ENCODE assay signal across 24 cellular contexts in genomic region chr7:135644154-135644553, GRCh38. TPM values are rescaled to one million over a fixed set of nuclear protein-coding genes. Genes with fewer than 3 reads are reported as not detected.
DNase-seq lines count a peak whose midpoint lies in the region; ATAC-seq and TF ChIP-seq lines count a peak whose summit lies in the region.
"Had no signal": no experiment of that assay in that cellular context is flagged by ENCODE, and none has a peak within 500 bp of the region (broad histone marks: within the 10 kb centered on the region; RNA-seq: fewer than 3 reads in every experiment).

No MANE protein-coding gene starts in this region.

- H3K27ac Mint-ChIP-seq in activated T-cell treated with anti-CD3 and anti-CD28 coated beads, Interleukin-2, amount 50 U/mL, for 24 hours, result peak overlapping the region; percentile 62
- H3K27ac Mint-ChIP-seq in activated B cell treated with CpG ODN at 0.5 μM for 24 hours, result peak overlapping the region; percentile 14
- H3K27ac Mint-ChIP-seq in stimulated activated naive B cell treated with anti-CD40 and anti-IgM and Interleukin-4, amounts not matched to agents 10 μg/mL and 1 μg/mL and 100 μg/mL, for 72 hours, result peak overlapping the region; percentile 17
- H3K27ac Mint-ChIP-seq in HFFc6, result no peak overlapping the region; the same call in 1 of the 2 replicates
- H3K27ac Mint-ChIP-seq: naive B cell; stimulated activated effector memory CD8-positive, alpha-beta T cell treated with anti-CD3 and anti-CD28 coated beads, Interleukin-12 subunit alpha, Interleukin-12 subunit beta, amount 100 ng/mL, for 72 hours; T-helper 17 cell had no signal

- peaks cover 93% of the 10 kb centered on the region for H3K36me3 Mint-ChIP-seq in activated T-cell treated with anti-CD3 and anti-CD28 coated beads, Interleukin-2, amount 50 U/mL, for 24 hours (ENCODE audit: low read depth)
- H3K36me3 Mint-ChIP-seq in activated B cell treated with CpG ODN at 0.5 μM for 24 hours (ENCODE audit: low read depth) (peaks cover 78% of the 10 kb centered on the region), HFFc6 (ENCODE audit: low read depth) (peaks cover 13% of the 10 kb centered on the region)
- H3K36me3 Mint-ChIP-seq in stimulated activated naive B cell treated with anti-CD40 and anti-IgM and Interleukin-4, amounts not matched to agents 10 μg/mL and 1 μg/mL and 100 μg/mL, for 72 hours, result peaks cover 27 to 48% of the 10 kb centered on the region in 2 donors

- POLR2A ChIA-PET in activated B cell treated with CpG ODN at 0.5 μM for 24 hours (lab: Charles Lee), result interaction anchor here (1.6 kb wide), 1 partner anchor 18 kb away, joined by 3 read pairs; the partner anchor contains the start of gene STMP1

- H3K4me1 Mint-ChIP-seq in activated T-cell treated with anti-CD3 and anti-CD28 coated beads, Interleukin-2, amount 50 U/mL, for 24 hours (ENCODE audit: low read depth), result no peaks in the 10 kb centered on the region
- H3K4me1 Mint-ChIP-seq in activated B cell treated with CpG ODN at 0.5 μM for 24 hours (no peaks in the 10 kb centered on the region), HFFc6 (ENCODE audit: low read depth) (no peaks in the 10 kb centered on the region)
- no peaks in the 10 kb centered on the region for H3K4me1 Mint-ChIP-seq in stimulated activated naive B cell treated with anti-CD40 and anti-IgM and Interleukin-4, amounts not matched to agents 10 μg/mL and 1 μg/mL and 100 μg/mL, for 72 hours
- H3K4me1 Mint-ChIP-seq: stimulated activated effector memory CD8-positive, alpha-beta T cell treated with anti-CD3 and anti-CD28 coated beads, Interleukin-12 subunit alpha, Interleukin-12 subunit beta, amount 100 ng/mL, for 72 hours had no signal

- H3K4me3 Mint-ChIP-seq in activated T-cell treated with anti-CD3 and anti-CD28 coated beads, Interleukin-2, amount 50 U/mL, for 24 hours, result no peak overlapping the region
- H3K4me3 Mint-ChIP-seq in activated B cell treated with CpG ODN at 0.5 μM for 24 hours (no peak overlapping the region), HFFc6 (no peak overlapping the region)
- H3K4me3 Mint-ChIP-seq in stimulated activated naive B cell treated with anti-CD40 and anti-IgM and Interleukin-4, amounts not matched to agents 10 μg/mL and 1 μg/mL and 100 μg/mL, for 72 hours, result no peak overlapping the region
- H3K4me3 Mint-ChIP-seq: naive B cell; stimulated activated effector memory CD8-positive, alpha-beta T cell treated with anti-CD3 and anti-CD28 coated beads, Interleukin-12 subunit alpha, Interleukin-12 subunit beta, amount 100 ng/mL, for 72 hours; T-helper 17 cell had no signal

- TF ChIP-seq CTCF in activated B cell treated with CpG ODN at 0.5 μM for 24 hours (IDR thresholded peaks at IDR 0.05) (no peak), HFFc6 (IDR thresholded peaks at IDR 0.05) (no peak)

- H3K9me3 Mint-ChIP-seq in activated T-cell treated with anti-CD3 and anti-CD28 coated beads, Interleukin-2, amount 50 U/mL, for 24 hours, result no peaks in the 10 kb centered on the region
- H3K9me3 Mint-ChIP-seq in activated B cell treated with CpG ODN at 0.5 μM for 24 hours (no peaks in the 10 kb centered on the region), HFFc6 (no peaks in the 10 kb centered on the region)
- H3K9me3 Mint-ChIP-seq in stimulated activated naive B cell treated with anti-CD40 and anti-IgM and Interleukin-4, amounts not matched to agents 10 μg/mL and 1 μg/mL and 100 μg/mL, for 72 hours, result no peaks in the 10 kb centered on the region
- H3K9me3 Mint-ChIP-seq: activated naive CD4-positive, alpha-beta T cell treated with anti-CD3 and anti-CD28 coated beads, Interleukin-2, amount 50 U/mL, for 72 hours; stimulated activated effector memory CD8-positive, alpha-beta T cell treated with anti-CD3 and anti-CD28 coated beads, Interleukin-12 subunit alpha, Interleukin-12 subunit beta, amount 100 ng/mL, for 72 hours had no signal

- ATAC-seq in activated B cell treated with CpG ODN at 0.5 μM for 24 hours (ENCODE audit: low read depth) (no peak), esophagus mucosa (peak; percentile 43)
- ATAC-seq in stimulated activated naive B cell treated with anti-CD40 and anti-IgM and Interleukin-4, amounts not matched to agents 10 μg/mL and 1 μg/mL and 100 μg/mL, for 72 hours (replicated peaks), result no peak
- ATAC-seq: activated naive CD4-positive, alpha-beta T cell treated with anti-CD3 and anti-CD28 coated beads, Interleukin-2, amount 50 U/mL, for 72 hours; left lung; stimulated activated effector memory CD8-positive, alpha-beta T cell treated with anti-CD3 and anti-CD28 coated beads, Interleukin-12 subunit alpha, Interleukin-12 subunit beta, amount 100 ng/mL, for 72 hours; T-helper 17 cell had no signal

- CTCF ChIA-PET in activated B cell treated with CpG ODN at 0.5 μM for 24 hours (lab: Charles Lee), result interaction anchor here (1.3 to 6.1 kb wide), 6 partner anchors 18 to 369 kb away, joined by 3 to 81 read pairs (median 8); partner anchors contain the start of gene STMP1

- DNase-seq in activated T-cell treated with anti-CD3 and anti-CD28 coated beads, Interleukin-2, amount 50 U/mL, for 24 hours, result no peak
- no peak for DNase-seq in activated T-cell treated with anti-CD3 and anti-CD28 coated beads, Interleukin-2, amount 50 U/mL, for 1 hour
- DNase-seq in activated B cell treated with CpG ODN at 0.5 μM for 24 hours (no peak), T-helper 9 cell (no peak), SHP77 (lab: John Stamatoyannopoulos, UW) (no peak), HFFc6 (no peak)
- no peak for DNase-seq in stimulated activated naive B cell treated with anti-CD40 and anti-IgM and Interleukin-4, amounts not matched to agents 10 μg/mL and 1 μg/mL and 100 μg/mL, for 72 hours
- DNase-seq: C1 segment of cervical spinal cord, Caco-2, cerebellar nuclear complex, DND-41, GM23248, left lung, naive B cell, NCI-H1048, NCI-H1930, NCI-H226, retina, RPMI8226, SK-N-SH, T-helper 17 cell had no signal

- intact Hi-C loops in activated B cell treated with CpG ODN at 0.5 μM for 24 hours (cut with micrococcal nuclease), result no loop called here

- no peaks in the 10 kb centered on the region for H3K27me3 Mint-ChIP-seq in activated T-cell treated with anti-CD3 and anti-CD28 coated beads, Interleukin-2, amount 50 U/mL, for 24 hours
- H3K27me3 Mint-ChIP-seq in activated B cell treated with CpG ODN at 0.5 μM for 24 hours, result no peaks in the 10 kb centered on the region
- no peaks in the 10 kb centered on the region for H3K27me3 Mint-ChIP-seq in stimulated activated naive B cell treated with anti-CD40 and anti-IgM and Interleukin-4, amounts not matched to agents 10 μg/mL and 1 μg/mL and 100 μg/mL, for 72 hours
- no peaks in the 10 kb centered on the region; the same call in 1 of the 2 replicates for H3K27me3 Mint-ChIP-seq in HFFc6 (ENCODE audit: insufficient read depth)
- H3K27me3 Mint-ChIP-seq: naive B cell, T-helper 17 cell had no signal

RNA-seq across cellular contexts. Expression of gene STMP1, which starts 18.2 kb away (rescaled TPM):
- 24.2 and 26.2 TPM in 2 replicates for total RNA-seq in activated B cell treated with CpG ODN at 0.5 μM for 24 hours
- 45.4 TPM for total RNA-seq in esophagus mucosa
- 10 to 100 TPM; 40.0 to 58.1 (median 51.7) TPM for total RNA-seq in HFFc6 (2021; fragmentation: NEBNext Ultra II Directional; extraction: Animal tissue kit (Norgen Biotek cat#: 25700))
